ENCODE assay signal across 1 cellular context in the genomic region with DNA sequence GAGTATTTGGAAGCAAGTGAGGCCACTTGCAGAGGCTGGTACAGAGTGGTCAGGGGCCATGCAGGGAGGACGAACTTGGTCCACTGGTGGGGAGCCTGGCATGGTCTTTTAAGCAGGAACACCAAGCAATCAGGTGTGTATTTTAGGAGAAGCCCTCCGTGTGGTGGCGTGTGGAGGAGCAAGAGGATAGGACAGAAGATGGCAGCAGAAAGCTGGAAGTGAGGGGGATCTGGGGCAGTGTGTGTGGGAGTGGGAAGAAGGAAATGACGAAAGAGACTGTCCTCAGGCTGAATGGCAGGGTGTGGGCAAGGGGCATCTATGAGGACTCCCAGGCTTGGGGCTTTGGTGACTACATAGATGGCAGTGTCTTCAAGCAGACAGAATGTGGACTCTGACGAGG.
TF ChIP-seq lines count a peak whose summit lies in the region.

No MANE protein-coding gene starts in this region.

TF ChIP-seq in K562, 482 proteins besides CTCF, POLR2A, EP300 and RAD21 (continued from another document):
- TF ChIP-seq, protein P1, sequence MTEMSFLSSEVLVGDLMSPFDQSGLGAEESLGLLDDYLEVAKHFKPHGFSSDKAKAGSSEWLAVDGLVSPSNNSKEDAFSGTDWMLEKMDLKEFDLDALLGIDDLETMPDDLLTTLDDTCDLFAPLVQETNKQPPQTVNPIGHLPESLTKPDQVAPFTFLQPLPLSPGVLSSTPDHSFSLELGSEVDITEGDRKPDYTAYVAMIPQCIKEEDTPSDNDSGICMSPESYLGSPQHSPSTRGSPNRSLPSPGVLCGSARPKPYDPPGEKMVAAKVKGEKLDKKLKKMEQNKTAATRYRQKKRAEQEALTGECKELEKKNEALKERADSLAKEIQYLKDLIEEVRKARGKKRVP (CRISPR knock-in tag; IDR thresholded peaks at IDR 0.05): no peak
- TF ChIP-seq FOXJ3 (CRISPR knock-in tag; IDR thresholded peaks at IDR 0.05): no peak
TF ChIP-seq in K562: peak in this region for 0.
